15 cellular contexts compared by ENCODE assay signal in the genomic region with DNA sequence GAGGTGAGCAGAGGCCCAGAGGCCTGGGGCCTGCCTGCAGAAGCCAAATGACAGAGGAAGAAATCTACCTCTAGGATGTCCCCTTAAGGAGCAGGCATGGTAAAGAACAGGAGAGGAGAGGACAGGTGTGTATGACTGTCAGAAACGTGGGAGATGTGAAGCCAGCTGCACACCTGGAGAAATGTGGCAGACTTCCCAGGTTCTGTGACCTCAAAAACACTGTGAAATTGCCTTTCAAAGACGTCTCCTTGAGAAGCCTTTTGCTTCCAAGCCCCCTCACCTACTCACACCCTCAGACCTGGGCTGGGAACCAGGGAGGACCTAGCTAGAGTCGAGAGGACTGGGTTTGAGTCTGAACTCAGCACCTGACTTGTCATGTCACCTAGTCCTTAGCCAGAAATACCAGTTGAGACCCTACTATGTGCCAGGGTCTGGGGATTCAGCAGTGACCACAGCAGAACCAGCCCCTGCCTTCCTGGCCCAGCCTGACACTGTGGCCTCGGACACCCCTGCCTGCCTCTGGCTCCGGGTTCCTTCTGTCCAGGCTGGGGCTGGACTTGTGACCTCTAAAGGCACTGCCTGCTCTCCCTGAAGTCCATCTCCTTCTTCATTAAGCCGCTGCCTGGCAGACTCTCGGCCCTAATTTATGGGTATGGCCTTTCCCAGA. TPM values are rescaled to one million over a fixed set of nuclear protein-coding genes. Genes with fewer than 3 reads are reported as not detected.
"Had no signal": no experiment of that assay in that cellular context is flagged by ENCODE, and none has a peak within 500 bp of the region (broad histone marks: within the 10 kb centered on the region; RNA-seq: fewer than 3 reads in every experiment).

No MANE protein-coding gene starts in this region.

- H3K27ac Mint-ChIP-seq: activated naive CD4-positive, alpha-beta T cell treated with anti-CD3 and anti-CD28 coated beads, Interleukin-2, amount 50 U/mL, for 24 hours; activated T-helper 2 cell treated with anti-CD3 and anti-CD28 coated beads, Interferon-gamma antibody, Interleukin-2, Interleukin-4, amounts not matched to agents 10 μg/mL and 5 μg/mL and 100 μg/mL, durations not matched to agents 14 hours and 24 hours and 36 hours; dendritic cell treated with granulocyte-macrophage colony-stimulating factor and Interleukin-4, amounts not matched to agents 40 ng/mL and 50 ng/mL, for 4 days; neural progenitor cell; stimulated activated effector memory CD8-positive, alpha-beta T cell treated with anti-CD3 and anti-CD28 coated beads, Interleukin-12 subunit alpha, Interleukin-12 subunit beta, amount 100 ng/mL, for 72 hours; T-helper 17 cell had no signal

- H3K36me3 ChIP-seq: neural progenitor cell, transverse colon had no signal

- H3K4me3 ChIP-seq: hepatocyte, neural progenitor cell, smooth muscle cell, transverse colon had no signal

- H3K27ac ChIP-seq: hepatocyte, neural progenitor cell, transverse colon had no signal

- H3K4me3 Mint-ChIP-seq: activated naive CD4-positive, alpha-beta T cell treated with anti-CD3 and anti-CD28 coated beads, Interleukin-2, amount 50 U/mL, for 24 hours; central memory CD8-positive, alpha-beta T cell; dendritic cell treated with granulocyte-macrophage colony-stimulating factor and Interleukin-4, amounts not matched to agents 40 ng/mL and 50 ng/mL, for 4 days; neural progenitor cell; stimulated activated effector memory CD8-positive, alpha-beta T cell treated with anti-CD3 and anti-CD28 coated beads, Interleukin-12 subunit alpha, Interleukin-12 subunit beta, amount 100 ng/mL, for 72 hours; T-helper 17 cell had no signal

- H3K9ac ChIP-seq: neural progenitor cell had no signal

- ATAC-seq: stimulated activated effector memory CD8-positive, alpha-beta T cell treated with anti-CD3 and anti-CD28 coated beads, Interleukin-12 subunit alpha, Interleukin-12 subunit beta, amount 100 ng/mL, for 72 hours; T-helper 17 cell had no signal

- DNase-seq: activated CD4-positive, alpha-beta T cell treated with anti-CD3 and anti-CD28 coated beads, Interleukin-2, amount 50 U/mL, for 4 hours; activated CD4-positive, CD25-positive, alpha-beta regulatory T cell; erythroblast; kidney glomerular epithelial cell; T-helper 17 cell; transverse colon had no signal

- H3K9me3 Mint-ChIP-seq: activated naive CD4-positive, alpha-beta T cell treated with anti-CD3 and anti-CD28 coated beads, Interleukin-2, amount 50 U/mL, for 24 hours; activated T-helper 2 cell treated with anti-CD3 and anti-CD28 coated beads, Interferon-gamma antibody, Interleukin-2, Interleukin-4, amounts not matched to agents 10 μg/mL and 5 μg/mL and 100 μg/mL, durations not matched to agents 14 hours and 24 hours and 36 hours; central memory CD8-positive, alpha-beta T cell; dendritic cell treated with granulocyte-macrophage colony-stimulating factor and Interleukin-4, amounts not matched to agents 40 ng/mL and 50 ng/mL, for 4 days; neural progenitor cell; stimulated activated effector memory CD8-positive, alpha-beta T cell treated with anti-CD3 and anti-CD28 coated beads, Interleukin-12 subunit alpha, Interleukin-12 subunit beta, amount 100 ng/mL, for 72 hours had no signal

- H3K9me3 ChIP-seq: transverse colon had no signal

- H3K36me3 Mint-ChIP-seq: activated naive CD4-positive, alpha-beta T cell treated with anti-CD3 and anti-CD28 coated beads, Interleukin-2, amount 50 U/mL, for 24 hours; neural progenitor cell; stimulated activated effector memory CD8-positive, alpha-beta T cell treated with anti-CD3 and anti-CD28 coated beads, Interleukin-12 subunit alpha, Interleukin-12 subunit beta, amount 100 ng/mL, for 72 hours had no signal

RNA-seq across cellular contexts. Expression of a gene that starts 5.6 kb away (rescaled TPM):
- total RNA-seq: hepatocyte, myocyte had no signal
